Comparison of ENCODE assay signal across 17 cellular contexts in the genomic region with DNA sequence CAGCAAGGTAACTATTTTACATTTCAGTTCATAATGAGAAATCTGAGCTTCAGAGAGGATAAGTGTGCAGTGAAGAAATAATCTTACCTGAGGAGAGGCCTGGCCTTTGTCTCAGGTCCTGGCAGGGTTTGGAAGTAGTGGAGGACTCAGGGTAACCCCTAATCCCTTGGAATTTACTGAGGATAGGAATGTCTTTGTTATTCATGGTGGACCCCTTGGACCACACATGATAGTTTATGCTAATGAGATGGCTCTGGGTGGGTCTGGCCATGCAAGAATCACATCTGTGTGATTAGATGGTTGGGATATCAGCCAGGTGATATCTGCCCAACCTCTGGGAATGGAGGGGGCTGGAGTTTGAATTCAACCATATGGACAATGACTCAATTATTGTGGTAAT.
"Had no signal": no experiment of that assay in that cellular context is flagged by ENCODE, and none has a peak within 500 bp of the region (broad histone marks: within the 10 kb centered on the region; RNA-seq: fewer than 3 reads in every experiment).

No MANE protein-coding gene starts in this region.

- H3K4me1 ChIP-seq: left ventricle myocardium inferior, lower lobe of right lung, right lobe of liver, tibial artery, upper lobe of left lung, uterus had no signal

- H3K36me3 ChIP-seq: heart left ventricle, left ventricle myocardium inferior, lower lobe of right lung, right lobe of liver, tibial artery, upper lobe of left lung, uterus had no signal

- H3K4me3 ChIP-seq: heart left ventricle, left ventricle myocardium inferior, lower lobe of right lung, psoas muscle, right lobe of liver, tibial artery, upper lobe of left lung, uterus had no signal

- H3K9me3 ChIP-seq: heart left ventricle, lower lobe of right lung, psoas muscle, right lobe of liver, tibial artery, upper lobe of left lung, uterus had no signal

- H3K27ac ChIP-seq: heart left ventricle, left ventricle myocardium inferior, lower lobe of right lung, psoas muscle, right lobe of liver, tibial artery, upper lobe of left lung, uterus had no signal

- DNase-seq: effector memory CD4-positive, alpha-beta T cell; heart left ventricle; hippocampal formation; kidney; left cardiac atrium; left ventricle myocardium inferior; lower lobe of right lung; midbrain; psoas muscle; retina; right lobe of liver; stimulated activated CD4-positive, alpha-beta T cell treated with anti-CD3 and anti-CD28 coated beads, Interleukin-4, amount 100 ng/mL, for 1 hour; stimulated activated CD8-positive, alpha-beta memory T cell treated with anti-CD3 and anti-CD28 coated beads, Interleukin-4, amount 100 ng/mL, for 48 hours; stimulated activated naive CD8-positive, alpha-beta T cell treated with anti-CD3 and anti-CD28 coated beads, Interleukin-15, Interleukin-2, amounts not matched to agents 100 U/mL and 50 U/mL, for 24 hours; tibial artery; upper lobe of left lung; uterus had no signal

- H3K27me3 ChIP-seq: heart left ventricle, right lobe of liver, tibial artery, upper lobe of left lung, uterus had no signal
